Comparison of ENCODE assay signal across 1 cellular context in genomic region chrX:119007189-119007770, GRCh38.
TF ChIP-seq lines count a peak whose summit lies in the region.

No MANE protein-coding gene starts in this region.

TF ChIP-seq in HepG2, 621 proteins besides CTCF, POLR2A, EP300 and RAD21:
- no peak for TF ChIP-seq YEATS4 (CRISPR knock-in tag; IDR thresholded peaks at IDR 0.05; ENCODE audit: borderline replicate concordance)
- no peak for TF ChIP-seq ZNF10 (CRISPR knock-in tag; IDR thresholded peaks at IDR 0.05; ENCODE audit: borderline replicate concordance, low read depth)
- no peak for TF ChIP-seq THYN1 (CRISPR knock-in tag; IDR thresholded peaks at IDR 0.05; ENCODE audit: borderline replicate concordance, low read depth)
- no peak for TF ChIP-seq ZNF770 (CRISPR knock-in tag; IDR thresholded peaks at IDR 0.05)
- no peak for TF ChIP-seq KLF13 (CRISPR knock-in tag; IDR thresholded peaks at IDR 0.05)
- TF ChIP-seq ZBTB25 (CRISPR knock-in tag; IDR thresholded peaks at IDR 0.05): no peak
- no peak for TF ChIP-seq ZNF879 (CRISPR knock-in tag; IDR thresholded peaks at IDR 0.05)
- TF ChIP-seq ZBTB3 (CRISPR knock-in tag; IDR thresholded peaks at IDR 0.05; ENCODE audit: borderline replicate concordance, low read depth): no peak
- TF ChIP-seq KDM6A (CRISPR knock-in tag; IDR thresholded peaks at IDR 0.05; ENCODE audit: low read depth): no peak
- no peak for TF ChIP-seq ELF4 (CRISPR knock-in tag; IDR thresholded peaks at IDR 0.05; ENCODE audit: borderline replicate concordance)
- no peak for TF ChIP-seq ZNF292 (CRISPR knock-in tag; IDR thresholded peaks at IDR 0.05; ENCODE audit: borderline replicate concordance, low read depth)
